ENCODE assay signal across 30 cellular contexts in genomic region chr5:134787692-134788091, GRCh38.
"Had no signal": no experiment of that assay in that cellular context is flagged by ENCODE, and none has a peak within 500 bp of the region (broad histone marks: within the 10 kb centered on the region; RNA-seq: fewer than 3 reads in every experiment).

No MANE protein-coding gene starts in this region.

- ATAC-seq: Panc1, Right ventricle myocardium inferior, SK-N-SH treated with all-trans-retinoic acid at 6 μM for 48 hours had no signal

- FAIRE-seq: RCC 7860 had no signal

- H3K4me2 ChIP-seq: PC-9 had no signal

- H3K27ac ChIP-seq: PC-9, RWPE1, SJCRH30, SK-N-MC had no signal

- DNase-seq: Kasumi-1, MG63, NCI-H1048, NCI-H1092 treated with DMSO at 0.1 percent for 48 hours, NCI-H1105 treated with DMSO at 0.1 percent for 48 hours, NCI-H1436, NCI-H1694, NCI-H187, NCI-H1930, NCI-H2029 treated with DMSO at 0.1 percent for 48 hours, NCI-H2081 treated with DMSO at 0.1 percent for 48 hours, NCI-H2107, NCI-H2171, NCI-H226, NCI-H446 treated with DMSO at 0.1 percent for 48 hours, NCI-H510A, NCI-H524, NCI-H526, NCI-H774, PC-9, SIG-M5, SJCRH30, SW 1271, T-helper 1 cell had no signal

- H2AFZ ChIP-seq: PC-9 had no signal

- H3K27me3 ChIP-seq: MG63, SJCRH30 had no signal

- H3K4me1 ChIP-seq: SJCRH30 had no signal

- H3K4me3 ChIP-seq: MG63, PC-9, SJCRH30, SK-N-MC had no signal

- H3K9me3 ChIP-seq: MG63, SJCRH30 had no signal
